ENCODE assay signal across 16 cellular contexts in genomic region chr19:5931251-5931650, GRCh38. TPM values are rescaled to one million over a fixed set of nuclear protein-coding genes. Genes with fewer than 3 reads are reported as not detected.
DNase-seq lines count a peak whose midpoint lies in the region; ATAC-seq and TF ChIP-seq lines count a peak whose summit lies in the region.
"Had no signal": no experiment of that assay in that cellular context is flagged by ENCODE, and none has a peak within 500 bp of the region (broad histone marks: within the 10 kb centered on the region; RNA-seq: fewer than 3 reads in every experiment).

No MANE protein-coding gene starts in this region.

- peaks cover 5% of the 10 kb centered on the region for H3K4me1 Mint-ChIP-seq in dendritic cell treated with granulocyte-macrophage colony-stimulating factor and Interleukin-4, amounts not matched to agents 40 ng/mL and 50 ng/mL, for 4 days (ENCODE audit: low read depth)
- H3K4me1 Mint-ChIP-seq in type B pancreatic cell (ENCODE audit: unreplicated experiment): peaks cover 21% of the 10 kb centered on the region
- H3K4me1 Mint-ChIP-seq: GM23338 had no signal

- H3K4me3 ChIP-seq in neuronal stem cell (ENCODE audit: low read length in 2 of 2): no peak overlapping the region
- H3K4me3 ChIP-seq: BLaER1, GM23338 had no signal

- peak overlapping the region; percentile 30 for H3K27ac Mint-ChIP-seq in dendritic cell treated with granulocyte-macrophage colony-stimulating factor and Interleukin-4, amounts not matched to agents 40 ng/mL and 50 ng/mL, for 4 days
- H3K27ac Mint-ChIP-seq in type B pancreatic cell: peak overlapping the region; percentile 65
- H3K27ac Mint-ChIP-seq: CD8-positive, alpha-beta memory T cell; GM23338; H9 had no signal

- H3K9ac ChIP-seq in neuronal stem cell (ENCODE audit: low read depth, low read length, poor library complexity): peak overlapping the region; percentile 78
- H3K9ac ChIP-seq: BLaER1 had no signal

- H3K27me3 Mint-ChIP-seq in dendritic cell treated with granulocyte-macrophage colony-stimulating factor and Interleukin-4, amounts not matched to agents 40 ng/mL and 50 ng/mL, for 4 days: no peaks in the 10 kb centered on the region
- no peaks in the 10 kb centered on the region for H3K27me3 Mint-ChIP-seq in type B pancreatic cell
- H3K27me3 Mint-ChIP-seq: CD8-positive, alpha-beta memory T cell had no signal

- H3K36me3 ChIP-seq in neuronal stem cell (replicated peaks in 1 of 2; ENCODE audit: control insufficient read depth in 2 of 2, insufficient read depth in 2 of 2, low read length in 2 of 2): peaks cover 55 to 99% of the 10 kb centered on the region in 2 donors

- H3K36me3 Mint-ChIP-seq in dendritic cell treated with granulocyte-macrophage colony-stimulating factor and Interleukin-4, amounts not matched to agents 40 ng/mL and 50 ng/mL, for 4 days (ENCODE audit: low read depth): peaks cover 100% of the 10 kb centered on the region
- peaks cover 10% of the 10 kb centered on the region for H3K36me3 Mint-ChIP-seq in type B pancreatic cell

- H3K9me3 Mint-ChIP-seq in dendritic cell treated with granulocyte-macrophage colony-stimulating factor and Interleukin-4, amounts not matched to agents 40 ng/mL and 50 ng/mL, for 4 days: no peaks in the 10 kb centered on the region
- no peaks in the 10 kb centered on the region for H3K9me3 Mint-ChIP-seq in type B pancreatic cell
- H3K9me3 Mint-ChIP-seq: CD8-positive, alpha-beta memory T cell; GM23338; H9 had no signal

- peaks cover 0 to 2% of the 10 kb centered on the region in 2 donors for H3K9me3 ChIP-seq in neuronal stem cell (replicated peaks in 1 of 2; ENCODE audit: control insufficient read depth in 2 of 2, insufficient read depth in 1 of 2, low read depth in 1 of 2, low read length in 2 of 2)
- H3K9me3 ChIP-seq: BLaER1, Caco-2 had no signal

- H2AK5ac ChIP-seq in neuronal stem cell (ENCODE audit: low read depth, low read length): no peak overlapping the region

- no peak overlapping the region for H2BK15ac ChIP-seq in neuronal stem cell (ENCODE audit: low read length)

- H2AFZ ChIP-seq in neuronal stem cell (ENCODE audit: low read length): no peak overlapping the region
- H2AFZ ChIP-seq: GM23338 had no signal

- no peaks in the 10 kb centered on the region for H3K27me3 ChIP-seq in neuronal stem cell (ENCODE audit: control insufficient read depth in 3 of 3, insufficient read depth in 3 of 3, low read depth in 1 of 3, low read length in 3 of 3)
- H3K27me3 ChIP-seq: BLaER1 had no signal

- no CpG with 5 or more reads among the region's 11 CpGs for WGBS in neuronal stem cell (ENCODE audit: extremely low coverage in 2 of 2, insufficient read length in 2 of 2, insufficient replicate concordance in 1 of 2), 2 donors

- no peak overlapping the region for H3K4me2 ChIP-seq in neuronal stem cell (ENCODE audit: insufficient read depth, low read length, poor library complexity, severe bottlenecking)
- H3K4me2 ChIP-seq: BLaER1, GM23338 had no signal

- H3K14ac ChIP-seq in neuronal stem cell (ENCODE audit: low read length): no peak overlapping the region

- intact Hi-C loops in Right ventricle myocardium inferior (cut with DNase I) (no loop called here), Right ventricle myocardium superior (cut with DNase I) (no loop called here)
- intact Hi-C loops in dendritic cell treated with granulocyte-macrophage colony-stimulating factor and Interleukin-4, amounts not matched to agents 40 ng/mL and 50 ng/mL, for 4 days (cut with micrococcal nuclease): no loop called here

- H3K79me1 ChIP-seq in neuronal stem cell (ENCODE audit: low read depth, low read length): peaks cover 6% of the 10 kb centered on the region

- H2BK120ac ChIP-seq in neuronal stem cell (ENCODE audit: low read depth, low read length): peak overlapping the region; percentile 49

- ATAC-seq in Right ventricle myocardium inferior: no peak
- no peak for ATAC-seq in Right ventricle myocardium superior (ENCODE audit: poor library complexity)
- ATAC-seq: GM23338 had no signal

- H2BK12ac ChIP-seq in neuronal stem cell (ENCODE audit: low read length): no peak overlapping the region

- no peak overlapping the region for H2BK5ac ChIP-seq in neuronal stem cell (ENCODE audit: low read length)

- H4K91ac ChIP-seq in neuronal stem cell (ENCODE audit: low read depth, low read length, poor library complexity): no peak overlapping the region

- H3K18ac ChIP-seq in neuronal stem cell (ENCODE audit: low read length): no peak overlapping the region

- H3K23ac ChIP-seq in neuronal stem cell (ENCODE audit: low read depth, low read length, poor library complexity): peak overlapping the region; percentile 57

- no peaks in the 10 kb centered on the region for H3K4me1 ChIP-seq in neuronal stem cell (ENCODE audit: control insufficient read depth in 2 of 2, insufficient read depth in 1 of 2, low read depth in 1 of 2, low read length in 2 of 2)
- H3K4me1 ChIP-seq: Caco-2 had no signal

- no peak overlapping the region for H3K27ac ChIP-seq in neuronal stem cell (replicated peaks; ENCODE audit: low read length)
- H3K27ac ChIP-seq: BLaER1 had no signal

- H3K4ac ChIP-seq in neuronal stem cell (ENCODE audit: low read length): no peak overlapping the region

- no peak overlapping the region for H3K4me3 Mint-ChIP-seq in dendritic cell treated with granulocyte-macrophage colony-stimulating factor and Interleukin-4, amounts not matched to agents 40 ng/mL and 50 ng/mL, for 4 days
- no peak overlapping the region for H3K4me3 Mint-ChIP-seq in type B pancreatic cell
- H3K4me3 Mint-ChIP-seq: CD8-positive, alpha-beta memory T cell; GM23338; H9 had no signal

- no peak overlapping the region for H4K8ac ChIP-seq in neuronal stem cell (ENCODE audit: low read depth, low read length)

- DNase-seq in Right ventricle myocardium inferior (ENCODE audit: missing footprints) (peak; percentile 28), Right ventricle myocardium superior (no peak), neuronal stem cell (ENCODE audit: low spot score) (no peak), type B pancreatic cell (ENCODE audit: extremely low spot score, unreplicated experiment) (no peak), NOMO-1 treated with dmso at 0.1 percent for 144 hours (lab: John Stamatoyannopoulos, UW; ENCODE audit: unreplicated experiment) (no peak)
- no peak for DNase-seq in activated CD4-positive, alpha-beta T cell treated with anti-CD3 and anti-CD28 coated beads, Interleukin-2, amount 50 U/mL, for 1 hour
- DNase-seq: 8988T; AML-193; Caco-2; CD8-positive, alpha-beta memory T cell; DND-41; GDM1; H9 had no signal

- no peak for TF ChIP-seq CTCF in type B pancreatic cell (conservative IDR thresholded peaks at IDR 0.05)

RNA-seq across cellular contexts. Expression of gene CAPS, which starts 17.2 kb away (rescaled TPM):
- total RNA-seq in Right ventricle myocardium inferior (3.8 TPM), Right ventricle myocardium superior (3.4 TPM), type B pancreatic cell (ENCODE audit: low replicate concordance) (13.9 and 14.1 TPM in 2 replicates)
- polyA plus RNA-seq in neuronal stem cell (2013, experiment 1 of 2): 3.0 TPM
- polyA plus RNA-seq in neuronal stem cell (2013, experiment 2 of 2): 3.0 TPM

RNA-seq across cellular contexts. Expression of gene VMAC, which starts 26.6 kb away (rescaled TPM):
- total RNA-seq in Right ventricle myocardium inferior: 1.6 TPM
- total RNA-seq in Right ventricle myocardium superior: 2.1 TPM
- 2.7 TPM for polyA plus RNA-seq in neuronal stem cell (2013, experiment 1 of 2)
- polyA plus RNA-seq in neuronal stem cell (2013, experiment 2 of 2): 2.4 TPM
- total RNA-seq in type B pancreatic cell (ENCODE audit: low replicate concordance): 7.1 and 7.4 TPM in 2 replicates

RNA-seq across cellular contexts. Expression of gene NDUFA11, which starts 27.7 kb away (rescaled TPM):
- 571 TPM for total RNA-seq in Right ventricle myocardium inferior
- total RNA-seq in Right ventricle myocardium superior: 606 TPM
- 244 TPM for polyA plus RNA-seq in neuronal stem cell (2013, experiment 1 of 2)
- 235 TPM for polyA plus RNA-seq in neuronal stem cell (2013, experiment 2 of 2)
- 253 and 265 TPM in 2 replicates for total RNA-seq in type B pancreatic cell (ENCODE audit: low replicate concordance)

RNA-seq across cellular contexts. Expression of gene RANBP3, which starts 46.7 kb away (rescaled TPM):
- total RNA-seq in Right ventricle myocardium inferior (65.6 TPM), Right ventricle myocardium superior (57.4 TPM), type B pancreatic cell (ENCODE audit: low replicate concordance) (75.5 and 92.4 TPM in 2 replicates)
- 112 TPM for polyA plus RNA-seq in neuronal stem cell (2013, experiment 1 of 2)
- polyA plus RNA-seq in neuronal stem cell (2013, experiment 2 of 2): 111 TPM
